ENCODE assay signal across 8 cellular contexts in the genomic region with DNA sequence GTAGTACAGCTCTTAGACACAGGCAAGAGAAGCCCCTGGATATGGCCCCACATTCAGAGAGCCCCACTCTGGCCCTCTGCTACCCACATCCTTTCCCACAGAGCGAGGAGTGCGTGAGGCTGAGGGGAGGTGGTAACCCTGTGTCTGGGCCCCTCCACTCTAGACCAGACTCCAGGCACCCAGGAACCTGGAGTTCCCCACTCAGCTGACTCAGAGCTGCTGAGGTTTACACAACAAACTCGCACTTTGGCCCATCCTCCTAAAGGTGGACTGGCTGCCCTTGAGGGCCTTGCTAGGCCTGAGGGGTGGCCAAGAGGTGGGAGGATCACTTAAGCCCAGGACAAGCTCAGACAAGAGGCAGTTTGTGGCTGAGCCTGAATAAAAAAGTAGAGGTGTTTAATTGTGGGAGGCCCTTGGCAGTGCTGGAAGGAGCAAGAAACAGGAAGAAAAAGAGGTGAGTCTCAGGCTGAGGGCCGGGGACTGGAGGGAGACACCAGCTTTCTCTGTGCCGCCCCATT. TPM values are rescaled to one million over a fixed set of nuclear protein-coding genes. Genes with fewer than 3 reads are reported as not detected.
DNase-seq lines count a peak whose midpoint lies in the region; ATAC-seq and TF ChIP-seq lines count a peak whose summit lies in the region.
"Had no signal": no experiment of that assay in that cellular context is flagged by ENCODE, and none has a peak within 500 bp of the region (broad histone marks: within the 10 kb centered on the region; RNA-seq: fewer than 3 reads in every experiment).

No MANE protein-coding gene starts in this region.

- 85% methylated on average over 5 of the region's 5 CpGs for WGBS in urinary bladder

- H3K27ac ChIP-seq in urinary bladder (ENCODE audit: low read depth): peak overlapping the region; percentile 53
- H3K27ac ChIP-seq: SJSA1 had no signal

- H3K4me3 ChIP-seq in urinary bladder (ENCODE audit: low read depth, low read length): no peak overlapping the region
- H3K4me3 ChIP-seq: SJSA1 had no signal

- ATAC-seq in GM18907 (IDR thresholded peaks at IDR 0.05; ENCODE audit: unreplicated experiment) (peak; percentile 91), HG02840 (IDR thresholded peaks at IDR 0.05; ENCODE audit: low FRiP score, unreplicated experiment) (peak; percentile 83), GM18505 (IDR thresholded peaks at IDR 0.05; ENCODE audit: unreplicated experiment) (no peak)

- H3K36me3 ChIP-seq in urinary bladder (ENCODE audit: insufficient read depth): no peaks in the 10 kb centered on the region
- H3K36me3 ChIP-seq: SJSA1 had no signal

- no peak for TF ChIP-seq POLR2A in GM18505 (IDR thresholded peaks at IDR 0.05; ENCODE audit: borderline replicate concordance, extremely low read depth, insufficient read depth, insufficient read length)

- H3K4me1 ChIP-seq in urinary bladder (ENCODE audit: insufficient read depth): peaks cover 2% of the 10 kb centered on the region

- DNase-seq in SW480 (ENCODE audit: low spot score) (peak; percentile 13), iris pigment epithelial cell (ENCODE audit: low read depth) (peak; percentile 80), NCI-H1105 (lab: John Stamatoyannopoulos, UW) (no peak)

RNA-seq across cellular contexts. Expression of gene MR1, which starts 10.7 kb away (rescaled TPM):
- 24.1 TPM for total RNA-seq in urinary bladder
- polyA plus RNA-seq in urinary bladder: 16.2 TPM

RNA-seq across cellular contexts. Expression of gene STX6, which starts 21.8 kb away (rescaled TPM):
- total RNA-seq in urinary bladder: 37.0 TPM
- 10.9 TPM for polyA plus RNA-seq in urinary bladder

RNA-seq across cellular contexts. Expression of gene IER5, which starts 44.0 kb away (rescaled TPM):
- 9.0 TPM for total RNA-seq in urinary bladder
- polyA plus RNA-seq in urinary bladder: 12.7 TPM
